ENCODE assay signal across 16 cellular contexts in the genomic region with DNA sequence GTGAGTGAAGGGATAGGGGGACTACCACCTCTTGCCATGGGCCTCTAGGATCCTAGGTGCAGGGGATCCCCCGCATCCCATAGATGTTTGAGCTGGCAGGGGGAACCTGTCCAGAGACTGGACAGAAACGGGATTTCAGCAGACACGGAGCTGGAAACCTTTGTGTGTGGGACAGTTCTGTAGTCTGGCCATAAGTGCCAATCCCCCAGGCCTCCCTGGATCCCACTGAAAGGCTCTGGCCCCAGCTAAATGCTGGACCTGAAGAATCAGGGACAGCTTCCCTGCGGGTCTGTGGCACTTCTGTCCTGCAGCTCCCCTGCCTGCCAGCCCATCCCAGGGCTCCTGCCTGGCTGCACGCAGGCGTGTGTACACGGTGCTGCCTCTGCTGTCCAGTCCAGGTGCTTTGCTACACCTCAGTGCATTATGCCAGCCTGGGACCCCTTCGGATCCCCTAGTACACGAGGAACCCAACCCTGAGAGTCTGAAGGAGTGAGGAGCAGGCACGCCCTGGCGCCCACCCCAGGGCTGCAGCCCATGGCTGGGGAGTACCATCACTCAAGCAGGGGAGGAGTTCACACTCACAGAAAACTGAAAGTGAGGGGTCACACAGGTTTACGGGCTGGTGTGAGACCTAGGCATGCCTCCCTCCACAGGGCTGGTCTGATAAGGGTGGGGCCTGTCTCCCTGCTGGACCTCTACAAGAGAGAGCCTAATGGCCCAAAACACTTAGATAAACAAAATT.
DNase-seq lines count a peak whose midpoint lies in the region; ATAC-seq, FAIRE-seq and TF ChIP-seq lines count a peak whose summit lies in the region.
"Had no signal": no experiment of that assay in that cellular context is flagged by ENCODE, and none has a peak within 500 bp of the region (broad histone marks: within the 10 kb centered on the region; RNA-seq: fewer than 3 reads in every experiment).

No MANE protein-coding gene starts in this region.

- H4K20me1 ChIP-seq in BLaER1 (no peaks in the 10 kb centered on the region), H1 (replicated peaks in 1 of 2; ENCODE audit: control insufficient read depth in 1 of 2, insufficient read depth in 2 of 2, low read length in 2 of 2) (no peaks in the 10 kb centered on the region)

- H4K5ac ChIP-seq in H1 (ENCODE audit: insufficient read length, low read depth, low read length), result no peak overlapping the region

- TF ChIP-seq EP300 in H1 (IDR thresholded peaks at IDR 0.05; ENCODE audit: borderline replicate concordance in 1 of 2, low read depth in 2 of 2, low read length in 2 of 2), result no peak

- H3K4me3 ChIP-seq in BLaER1, result no peak overlapping the region
- no peak overlapping the region for H3K4me3 ChIP-seq in H7 (ENCODE audit: insufficient read depth, low read depth, low read length)
- no peak overlapping the region for H3K4me3 ChIP-seq in H1 (ENCODE audit: extremely low read depth in 1 of 4, insufficient read depth in 2 of 4, low read depth in 3 of 4, low read length in 4 of 4)
- H3K4me3 ChIP-seq in left ventricle myocardium inferior, result no peak overlapping the region
- H3K4me3 ChIP-seq: PC-9, SK-N-MC had no signal

- TF ChIP-seq CTCF in H1 (IDR thresholded peaks at IDR 0.05; ENCODE audit: control extremely low read depth in 1 of 3, insufficient read depth in 1 of 3, low read depth in 1 of 3, low read length in 3 of 3) (no peak), left ventricle myocardium inferior (IDR thresholded peaks at IDR 0.05; ENCODE audit: borderline replicate concordance) (no peak)

- H3K23me2 ChIP-seq in H1 (ENCODE audit: low read depth, low read length), result no peaks in the 10 kb centered on the region

- H2BK120ac ChIP-seq in H1 (replicated peaks; ENCODE audit: low read depth, low read length), result no peak overlapping the region

- no peaks in the 10 kb centered on the region for H3K79me2 ChIP-seq in H1 (ENCODE audit: control insufficient read depth in 1 of 2, insufficient read depth in 2 of 2, low read length in 2 of 2)

- H2AK5ac ChIP-seq in H1 (ENCODE audit: low read depth, low read length), result no peak overlapping the region

- H3K4ac ChIP-seq in H1 (replicated peaks; ENCODE audit: insufficient read length, low read depth, low read length), result no peak overlapping the region

- no peak overlapping the region for H3K18ac ChIP-seq in H1 (ENCODE audit: extremely low read depth, low read length)

- ATAC-seq in GM19328 (IDR thresholded peaks at IDR 0.05; ENCODE audit: unreplicated experiment) (no peak), HG02852 (IDR thresholded peaks at IDR 0.05; ENCODE audit: unreplicated experiment) (no peak)

- 93% methylated on average over 11 of the region's 12 CpGs; no CpG with 5 or more reads in 1 of the 2 experiments for WGBS in H1 (ENCODE audit: extremely low coverage in 1 of 2, insufficient coverage in 1 of 2, insufficient read length in 1 of 2, insufficient replicate concordance in 2 of 2, low coverage in 1 of 2, low lambda C conversion rate in 2 of 2, missing lambda C conversion rate in 1 of 2), 2 experiments

- H3K9me3 ChIP-seq in BLaER1 (peaks cover 31% of the 10 kb centered on the region), H1 (ENCODE audit: insufficient read depth in 2 of 2, low read depth in 1 of 2, low read length in 1 of 2) (no peaks in the 10 kb centered on the region), left ventricle myocardium inferior (replicated peaks) (peaks cover 31% of the 10 kb centered on the region)

- H3K79me1 ChIP-seq in H1 (ENCODE audit: low read depth, low read length), result no peaks in the 10 kb centered on the region

- no peak overlapping the region for H3K9ac ChIP-seq in BLaER1
- no peak overlapping the region for H3K9ac ChIP-seq in H1 (replicated peaks in 1 of 4; ENCODE audit: extremely low read depth in 1 of 4, low read depth in 3 of 4, low read length in 3 of 4)

- no peak overlapping the region for H3K14ac ChIP-seq in H1 (ENCODE audit: insufficient read length)

- H3K4me1 ChIP-seq in BLaER1 (peaks cover 27% of the 10 kb centered on the region), H1 (replicated peaks in 1 of 4; ENCODE audit: control insufficient read depth in 3 of 4, insufficient read depth in 4 of 4, low read length in 3 of 4) (no peaks in the 10 kb centered on the region), left ventricle myocardium inferior (no peaks in the 10 kb centered on the region)

- no peak for TF ChIP-seq POLR2A in H1 (IDR thresholded peaks at IDR 0.05; ENCODE audit: control extremely low read depth in 1 of 2, low read depth in 2 of 2, low read length in 2 of 2)

- H2BK5ac ChIP-seq in H1 (ENCODE audit: low read depth, low read length), result no peak overlapping the region

- no peak overlapping the region; the same call in 1 of the 2 replicates for H3K27ac ChIP-seq in BLaER1
- H3K27ac ChIP-seq in H1 (ENCODE audit: low read depth, low read length), result no peak overlapping the region
- no peak overlapping the region for H3K27ac ChIP-seq in left ventricle myocardium inferior (replicated peaks)
- H3K27ac ChIP-seq: HL-60, PC-9, SK-N-MC had no signal

- FAIRE-seq in H1 (lab: Jason Lieb, UNC), result no peak
- FAIRE-seq: HTR-8/SVneo had no signal

- H3K27me3 ChIP-seq in BLaER1 (no peaks in the 10 kb centered on the region), H7 (ENCODE audit: control insufficient read depth, insufficient read depth, low read length) (no peaks in the 10 kb centered on the region), H1 (replicated peaks in 1 of 4; ENCODE audit: control insufficient read depth in 3 of 4, extremely low read depth in 1 of 4, insufficient read depth in 3 of 4, low read length in 3 of 4) (no peaks in the 10 kb centered on the region), left ventricle myocardium inferior (ENCODE audit: low read depth) (no peaks in the 10 kb centered on the region)

- POLR2A ChIA-PET in H1 (lab: Charles Lee; ENCODE audit: partially characterized antibody), result no interaction called here

- H2BK15ac ChIP-seq in H1 (ENCODE audit: low read length), result no peak overlapping the region

- peak overlapping the region; percentile 17 for H3K4me2 ChIP-seq in BLaER1
- H3K4me2 ChIP-seq in H1 (ENCODE audit: insufficient read depth in 1 of 2, low read depth in 2 of 2, low read length in 2 of 2), result no peak overlapping the region
- H3K4me2 ChIP-seq: PC-9 had no signal

- peak; percentile 2 for DNase-seq in H7
- DNase-seq in H1 (ENCODE audit: low read depth in 1 of 2, low spot score in 2 of 2), result no peak
- peak; percentile 45 for DNase-seq in posterior vena cava (ENCODE audit: low spot score)
- no peak for DNase-seq in left ventricle myocardium inferior
- DNase-seq in 8988T, result no peak
- DNase-seq: COR-L47, HCEC 1CT, NCI-H2029, NCI-H748 treated with DMSO at 0.1 percent for 48 hours, PC-9 had no signal

- CTCF ChIA-PET in H1 (lab: Charles Lee; ENCODE audit: partially characterized antibody), result interaction anchor here (0.6 to 1.6 kb wide), 5 partner anchors 9 to 130 kb away, joined by 3 to 4 read pairs (median 3); no protein-coding TSS in a partner anchor

- intact Hi-C loops in posterior vena cava (cut with DNase I) (no loop called here), left ventricle myocardium inferior (cut with micrococcal nuclease) (no loop called here)

- no peak overlapping the region for H2BK12ac ChIP-seq in H1 (ENCODE audit: low read depth, low read length)

- H3K56ac ChIP-seq in H1 (replicated peaks; ENCODE audit: insufficient read length, low read depth, low read length), result no peak overlapping the region

- no peak overlapping the region for H2BK20ac ChIP-seq in H1 (ENCODE audit: low read length)

- peak overlapping the region; percentile 89 for H2AFZ ChIP-seq in H1 (ENCODE audit: low read length)
- H2AFZ ChIP-seq: PC-9 had no signal

- no peak overlapping the region for H4K8ac ChIP-seq in H1 (ENCODE audit: extremely low read depth, insufficient read depth, low read length)

- H3K36me3 ChIP-seq in BLaER1 (no peaks in the 10 kb centered on the region), H7 (replicated peaks; ENCODE audit: control insufficient read depth, insufficient read depth, low read length) (no peaks in the 10 kb centered on the region), H1 (ENCODE audit: control insufficient read depth in 2 of 4, insufficient read depth in 4 of 4, low read length in 3 of 4) (no peaks in the 10 kb centered on the region), left ventricle myocardium inferior (no peaks in the 10 kb centered on the region)

- H4K91ac ChIP-seq in H1 (replicated peaks; ENCODE audit: insufficient read length, low read length), result no peak overlapping the region

- TF ChIP-seq RAD21 in H1 (IDR thresholded peaks at IDR 0.05 in 1 of 2, conservative IDR thresholded peaks at IDR 0.05 in 1 of 2; ENCODE audit: low read depth in 2 of 2, low read length in 2 of 2), result no peak

- H3K23ac ChIP-seq in H1 (ENCODE audit: insufficient read length), result no peak overlapping the region

TF ChIP-seq in H1, 55 proteins besides CTCF, POLR2A, EP300 and RAD21:
- TF ChIP-seq CTBP2 (IDR thresholded peaks at IDR 0.05; ENCODE audit: borderline replicate concordance, insufficient read depth, insufficient read length, low read length) (no peak), BRCA1 (IDR thresholded peaks at IDR 0.05; ENCODE audit: low read depth, low read length) (no peak), CHD1 (IDR thresholded peaks at IDR 0.05; ENCODE audit: low read depth, low read length) (no peak), RFX5 (IDR thresholded peaks at IDR 0.05; ENCODE audit: borderline replicate concordance, low read depth, low read length) (no peak), TAF7 (optimal IDR thresholded peaks at IDR 0.05; ENCODE audit: borderline replicate concordance, low read depth, low read length) (no peak), YY1 (IDR thresholded peaks at IDR 0.05; ENCODE audit: low read depth, low read length) (no peak), TCF12 (IDR thresholded peaks at IDR 0.05; ENCODE audit: low read depth, low read length) (no peak), EZH2 (IDR thresholded peaks at IDR 0.05; ENCODE audit: low read depth, low read length, severe bottlenecking) (no peak), GABPA (IDR thresholded peaks at IDR 0.05; ENCODE audit: borderline replicate concordance, insufficient read depth, low read length) (no peak)
- TF ChIP-seq, protein P1, sequence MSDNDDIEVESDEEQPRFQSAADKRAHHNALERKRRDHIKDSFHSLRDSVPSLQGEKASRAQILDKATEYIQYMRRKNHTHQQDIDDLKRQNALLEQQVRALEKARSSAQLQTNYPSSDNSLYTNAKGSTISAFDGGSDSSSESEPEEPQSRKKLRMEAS (IDR thresholded peaks at IDR 0.05), result no peak

Comparison
In these comparisons a context has a peak if more than half of its experiments do, and no peak if none do; other contexts are left out.
1. DNase-seq: peak in H7 (single experiment) and posterior vena cava (single experiment); none in H1 (0 of 2), left ventricle myocardium inferior (single experiment) and 8988T (single experiment).